Comparison of ENCODE assay signal across 23 cellular contexts in genomic region chr7:45253368-45253767, GRCh38.
A peak's percentile ranks its signal among the peaks of the same experiment; 100 is the strongest.
DNase-seq lines count a peak whose midpoint lies in the region; ATAC-seq and TF ChIP-seq lines count a peak whose summit lies in the region.
"Had no signal": no experiment of that assay in that cellular context is flagged by ENCODE, and none has a peak within 500 bp of the region (broad histone marks: within the 10 kb centered on the region; RNA-seq: fewer than 3 reads in every experiment).

No MANE protein-coding gene starts in this region.

- peaks cover 3% of the 10 kb centered on the region for H3K27me3 Mint-ChIP-seq in glutamatergic neuron (ENCODE audit: unreplicated experiment)

- DNase-seq in SK-N-SH (no peak), left ventricle myocardium superior (no peak), Right ventricle myocardium inferior (ENCODE audit: missing footprints) (no peak), esophagus muscularis mucosa (ENCODE audit: extremely low spot score) (peak; percentile 60), glutamatergic neuron (no peak), mesenchymal stem cell (no peak)
- DNase-seq: AML-193; BE2C; CD4-positive, alpha-beta T cell; CD8-positive, alpha-beta memory T cell; DMS 273 treated with DMSO at 0.1 percent for 48 hours; DMS79; EL; GDM1; GM23248; H7; HCEC 1CT had no signal

- H4K20me1 ChIP-seq in SK-N-SH (ENCODE audit: insufficient read depth) = no peaks in the 10 kb centered on the region
- H4K20me1 ChIP-seq: BLaER1 treated with 17β-estradiol and CSF1 and Interleukin-3, amounts not matched to agents 10 nM and 100 nM had no signal

- peaks cover 3% of the 10 kb centered on the region for H3K4me1 Mint-ChIP-seq in glutamatergic neuron (ENCODE audit: low read depth, unreplicated experiment)
- H3K4me1 Mint-ChIP-seq: CD14-positive monocyte; CD8-positive, alpha-beta memory T cell had no signal

- no peak overlapping the region for H2BK12ac ChIP-seq in mesenchymal stem cell (ENCODE audit: low read length in 2 of 2)

- no peaks in the 10 kb centered on the region for H3F3A ChIP-seq in SK-N-SH (replicated peaks; ENCODE audit: insufficient read depth)

- peaks cover 4% of the 10 kb centered on the region; the same call in 1 of the 2 replicates for H3K27me3 ChIP-seq in SK-N-SH (ENCODE audit: insufficient read depth)
- H3K27me3 ChIP-seq in esophagus muscularis mucosa = no peaks in the 10 kb centered on the region
- H3K27me3 ChIP-seq in mesenchymal stem cell (ENCODE audit: control insufficient read depth in 1 of 2, insufficient read depth in 1 of 2, low read length in 2 of 2) = peaks cover 11 to 46% of the 10 kb centered on the region in 2 experiments

- intact Hi-C loops in left ventricle myocardium superior (cut with micrococcal nuclease) (no loop called here), Right ventricle myocardium inferior (cut with DNase I) (no loop called here), esophagus muscularis mucosa (cut with DNase I) (no loop called here)

- H3K23ac ChIP-seq in mesenchymal stem cell (ENCODE audit: low read length in 2 of 2) = no peak overlapping the region

- no peaks in the 10 kb centered on the region for H3K9me3 ChIP-seq in SK-N-SH
- no peaks in the 10 kb centered on the region for H3K9me3 ChIP-seq in esophagus muscularis mucosa
- no peaks in the 10 kb centered on the region for H3K9me3 ChIP-seq in mesenchymal stem cell (ENCODE audit: control insufficient read depth, low read length)
- H3K9me3 ChIP-seq: BE2C had no signal

- H3K27ac ChIP-seq in SK-N-SH (ENCODE audit: low read depth in 2 of 2, low read length in 1 of 2) = no peak overlapping the region
- H3K27ac ChIP-seq in esophagus muscularis mucosa (replicated peaks in 1 of 4) = no peak overlapping the region
- no peak overlapping the region for H3K27ac ChIP-seq in mesenchymal stem cell (ENCODE audit: low read length, poor library complexity, severe bottlenecking)
- H3K27ac ChIP-seq: 22Rv1; BLaER1 treated with 17β-estradiol and CSF1 and Interleukin-3, amounts not matched to agents 10 nM and 100 nM; GM23248 had no signal

- H2BK5ac ChIP-seq in mesenchymal stem cell (ENCODE audit: low read depth, low read length, poor library complexity, severe bottlenecking) = no peak overlapping the region

- WGBS in SK-N-SH (ENCODE audit: low lambda C conversion rate) = 25% methylated on average over 1 of the region's 1 CpG
- WGBS in esophagus muscularis mucosa = 38% methylated on average over 1 of the region's 1 CpG
- 80% methylated on average over 1 of the region's 1 CpG for WGBS in mesenchymal stem cell

- H3K14ac ChIP-seq in mesenchymal stem cell (ENCODE audit: low read length in 2 of 2) = no peak overlapping the region

- no peak for TF ChIP-seq CTCF in SK-N-SH (IDR thresholded peaks at IDR 0.05)
- TF ChIP-seq CTCF in esophagus muscularis mucosa (IDR thresholded peaks at IDR 0.05) = no peak
- TF ChIP-seq CTCF in glutamatergic neuron (IDR thresholded peaks at IDR 0.05; ENCODE audit: partially characterized antibody, unreplicated experiment) = no peak

- ATAC-seq in SK-N-SH treated with all-trans-retinoic acid at 6 μM for 48 hours (no peak), left ventricle myocardium superior (peak; percentile 44), Right ventricle myocardium inferior (no peak), HG03571 (IDR thresholded peaks at IDR 0.05; ENCODE audit: unreplicated experiment) (no peak)
- ATAC-seq: GM12878 had no signal

- H3K18ac ChIP-seq in mesenchymal stem cell (ENCODE audit: low read depth in 1 of 2, low read length in 2 of 2) = no peak overlapping the region

- H4K91ac ChIP-seq in mesenchymal stem cell (ENCODE audit: low read length) = no peak overlapping the region

- peak overlapping the region; percentile 14 for H3K27ac Mint-ChIP-seq in glutamatergic neuron (ENCODE audit: unreplicated experiment)
- H3K27ac Mint-ChIP-seq: CD14-positive monocyte; CD4-positive, alpha-beta T cell had no signal

- H3K4me1 ChIP-seq in SK-N-SH (ENCODE audit: control insufficient read depth in 1 of 2, insufficient read depth in 2 of 2, low read depth in 1 of 2, low read length in 1 of 2) (no peaks in the 10 kb centered on the region; a peak in 1 of 4 replicates), esophagus muscularis mucosa (no peaks in the 10 kb centered on the region), mesenchymal stem cell (ENCODE audit: control insufficient read depth, insufficient read depth, low read depth, low read length) (no peaks in the 10 kb centered on the region)
- H3K4me1 ChIP-seq: BE2C had no signal

- no peaks in the 10 kb centered on the region for H3K79me1 ChIP-seq in mesenchymal stem cell (replicated peaks; ENCODE audit: low read length, poor library complexity, severe bottlenecking)

- TF ChIP-seq POLR2A in esophagus muscularis mucosa (IDR thresholded peaks at IDR 0.05; ENCODE audit: low read depth) = no peak

- H3K4me2 ChIP-seq in SK-N-SH = no peak overlapping the region
- H3K4me2 ChIP-seq in mesenchymal stem cell (ENCODE audit: low read length, poor library complexity, severe bottlenecking) = no peak overlapping the region
- H3K4me2 ChIP-seq: BLaER1 treated with 17β-estradiol and CSF1 and Interleukin-3, amounts not matched to agents 10 nM and 100 nM had no signal

- POLR2A ChIA-PET in SK-N-SH (lab: Yijun Ruan, JAX) = no interaction called here

- no peak overlapping the region for H2AFZ ChIP-seq in SK-N-SH (ENCODE audit: low read depth)
- no peak overlapping the region for H2AFZ ChIP-seq in mesenchymal stem cell (ENCODE audit: low read depth, low read length)
- H2AFZ ChIP-seq: GM23248 had no signal

- H2BK120ac ChIP-seq in mesenchymal stem cell (ENCODE audit: low read depth, low read length) = no peak overlapping the region

- H3K36me3 Mint-ChIP-seq in glutamatergic neuron (ENCODE audit: unreplicated experiment) = no peaks in the 10 kb centered on the region
- H3K36me3 Mint-ChIP-seq: CD14-positive monocyte; CD8-positive, alpha-beta memory T cell had no signal

- H3K9ac ChIP-seq in SK-N-SH (no peak overlapping the region), mesenchymal stem cell (ENCODE audit: low read length) (no peak overlapping the region)
- H3K9ac ChIP-seq: BLaER1 treated with 17β-estradiol and CSF1 and Interleukin-3, amounts not matched to agents 10 nM and 100 nM; GM23248 had no signal

- TF ChIP-seq RAD21 in SK-N-SH (IDR thresholded peaks at IDR 0.05; ENCODE audit: low read length) = no peak

- H2AK5ac ChIP-seq in mesenchymal stem cell (ENCODE audit: low read length, severe bottlenecking) = no peak overlapping the region

- H3K36me3 ChIP-seq in SK-N-SH (replicated peaks in 1 of 2; ENCODE audit: control insufficient read depth in 1 of 2, insufficient read depth in 2 of 2, low read length in 1 of 2) = no peaks in the 10 kb centered on the region
- no peaks in the 10 kb centered on the region for H3K36me3 ChIP-seq in esophagus muscularis mucosa
- no peaks in the 10 kb centered on the region for H3K36me3 ChIP-seq in mesenchymal stem cell (ENCODE audit: control insufficient read depth in 1 of 2, insufficient read depth in 2 of 2, low read depth in 1 of 2, low read length in 2 of 2)
- H3K36me3 ChIP-seq: BE2C; BLaER1 treated with 17β-estradiol and CSF1 and Interleukin-3, amounts not matched to agents 10 nM and 100 nM had no signal

- CTCF ChIA-PET in SK-N-SH (lab: Yijun Ruan, JAX) = no interaction called here

- no peak overlapping the region for H4K8ac ChIP-seq in mesenchymal stem cell (ENCODE audit: low read length)

- TF ChIP-seq EP300 in SK-N-SH (IDR thresholded peaks at IDR 0.05; ENCODE audit: borderline replicate concordance in 1 of 2, low read depth in 1 of 2, low read length in 1 of 2) (no peak), esophagus muscularis mucosa (IDR thresholded peaks at IDR 0.05) (no peak)

- H3K4me3 ChIP-seq in SK-N-SH (ENCODE audit: low read depth in 2 of 2, low read length in 1 of 2) (no peak overlapping the region), esophagus muscularis mucosa (no peak overlapping the region), mesenchymal stem cell (ENCODE audit: insufficient read depth in 1 of 2, low read depth in 1 of 2, low read length in 2 of 2) (no peak overlapping the region)
- H3K4me3 ChIP-seq: BLaER1 treated with 17β-estradiol and CSF1 and Interleukin-3, amounts not matched to agents 10 nM and 100 nM; GM12878; GM23248 had no signal

- no peak overlapping the region for H2BK15ac ChIP-seq in mesenchymal stem cell (ENCODE audit: low read depth, poor library complexity, severe bottlenecking)

- H3K4me3 Mint-ChIP-seq in glutamatergic neuron (ENCODE audit: unreplicated experiment) = no peak overlapping the region
- H3K4me3 Mint-ChIP-seq: CD4-positive, alpha-beta T cell; CD8-positive, alpha-beta memory T cell had no signal

- peaks cover 7% of the 10 kb centered on the region for H3K9me3 Mint-ChIP-seq in glutamatergic neuron (ENCODE audit: unreplicated experiment)
- H3K9me3 Mint-ChIP-seq: CD4-positive, alpha-beta T cell; CD8-positive, alpha-beta memory T cell had no signal

- H3K9me2 ChIP-seq in SK-N-SH = no peaks in the 10 kb centered on the region; the same call in 1 of the 2 replicates

- H3K4ac ChIP-seq in mesenchymal stem cell (ENCODE audit: low read depth in 1 of 2, low read length in 2 of 2) = no peak overlapping the region

- H3K79me2 ChIP-seq in SK-N-SH (ENCODE audit: insufficient read depth) = no peaks in the 10 kb centered on the region

TF ChIP-seq in SK-N-SH treated with all-trans-retinoic acid at 6 μM for 48 hours, 23 proteins besides CTCF, POLR2A, EP300 and RAD21:
- TF ChIP-seq TCF4 (CRISPR knock-in tag; IDR thresholded peaks at IDR 0.05; ENCODE audit: borderline replicate concordance) (no peak), ZNF70 (CRISPR knock-in tag; IDR thresholded peaks at IDR 0.05) (0 out of 2 replicates have a peak, but pooled peaks have one; percentile 30)

TF ChIP-seq in SK-N-SH, 30 proteins besides CTCF, POLR2A, EP300 and RAD21:
- TF ChIP-seq RCOR1 (IDR thresholded peaks at IDR 0.05; ENCODE audit: low read length) (no peak), SMC3 (IDR thresholded peaks at IDR 0.05; ENCODE audit: low read depth, low read length) (no peak), ELF1 (IDR thresholded peaks at IDR 0.05) (no peak), NFIC (IDR thresholded peaks at IDR 0.05; ENCODE audit: borderline replicate concordance) (no peak)
